9 cellular contexts compared by ENCODE assay signal in the genomic region with DNA sequence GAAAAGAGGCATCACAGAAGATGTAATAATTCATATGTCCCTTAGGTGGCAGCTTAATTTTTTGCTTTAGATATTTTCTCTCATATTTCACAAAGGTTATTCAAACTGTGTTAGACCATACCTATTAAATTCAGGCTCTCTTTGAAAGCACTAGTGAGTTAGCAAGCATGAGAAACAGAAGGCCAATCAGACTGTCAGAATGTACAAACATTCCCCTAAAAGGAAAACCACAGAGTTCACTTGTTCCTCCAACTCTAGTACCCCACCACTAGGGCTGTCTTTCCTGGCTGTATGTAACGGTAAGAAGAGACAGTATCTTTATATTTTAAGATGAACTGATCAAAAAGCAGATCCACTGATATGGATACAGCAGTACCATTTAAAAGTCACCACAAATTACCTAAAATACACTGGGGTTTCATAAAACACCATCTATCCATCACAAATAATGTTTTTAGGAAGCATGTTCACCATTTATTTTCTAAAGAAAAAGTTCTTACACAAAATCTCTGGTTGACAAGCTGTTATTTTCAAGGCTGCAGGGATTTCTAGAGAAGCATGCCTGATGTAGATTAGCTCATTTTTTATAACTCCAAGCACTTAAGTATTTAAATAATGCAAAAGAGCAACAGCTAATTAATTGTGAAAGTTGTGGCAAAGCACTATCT. TPM values are rescaled to one million over a fixed set of nuclear protein-coding genes. Genes with fewer than 3 reads are reported as not detected.
DNase-seq lines count a peak whose midpoint lies in the region; ATAC-seq, FAIRE-seq and TF ChIP-seq lines count a peak whose summit lies in the region.
"Had no signal": no experiment of that assay in that cellular context is flagged by ENCODE, and none has a peak within 500 bp of the region (broad histone marks: within the 10 kb centered on the region; RNA-seq: fewer than 3 reads in every experiment).

No MANE protein-coding gene starts in this region.

- intact Hi-C loops in endothelial cell of umbilical vein (cut with micrococcal nuclease) (loop anchor here (2.0 to 10.0 kb wide), 3 partner anchors 51 to 1741 kb away; no protein-coding TSS in a partner anchor), natural killer cell (cut with micrococcal nuclease) (loop anchor here (2.0 kb wide), 1 partner anchor 163 kb away; no protein-coding TSS in a partner anchor)

- peak overlapping the region; percentile 97 for H3K9ac ChIP-seq in endothelial cell of umbilical vein (replicated peaks; ENCODE audit: extremely low read depth, insufficient read depth, low read length)

- H3K9me1 ChIP-seq in endothelial cell of umbilical vein (replicated peaks; ENCODE audit: control insufficient read depth, extremely low read depth, insufficient read depth, low read length) = no peaks in the 10 kb centered on the region

- peak overlapping the region; percentile 94 for H3K4me2 ChIP-seq in endothelial cell of umbilical vein (ENCODE audit: insufficient read depth, low read length)

- peaks cover 10% of the 10 kb centered on the region for H3K27me3 Mint-ChIP-seq in T-helper 1 cell treated with Interleukin-12 subunit alpha and Interleukin-12 subunit beta and Interleukin-4 antibody, amounts not matched to agents 30 μg/mL and 1 μg/mL, for 36 hours (ENCODE audit: low read depth)
- H3K27me3 Mint-ChIP-seq in natural killer cell (ENCODE audit: low read depth in 2 of 2) = peaks cover 0 to 2% of the 10 kb centered on the region in 2 donors

- peak overlapping the region; percentile 100 for H3K4me3 Mint-ChIP-seq in T-helper 1 cell treated with Interleukin-12 subunit alpha and Interleukin-12 subunit beta and Interleukin-4 antibody, amounts not matched to agents 30 μg/mL and 1 μg/mL, for 36 hours
- H3K4me3 Mint-ChIP-seq in natural killer cell = peak overlapping the region; percentile 99

- CTCF ChIA-PET in endothelial cell of umbilical vein (lab: Charles Lee) = interaction anchor here (0.6 to 5.6 kb wide), 16 partner anchors 12 to 418 kb away, joined by 3 to 46 read pairs (median 4); a partner anchor contains a TSS

- H3K27me3 ChIP-seq in endothelial cell of umbilical vein (ENCODE audit: control insufficient read depth in 2 of 2, insufficient read depth in 2 of 2, low read length in 2 of 2) = no peaks in the 10 kb centered on the region

- peaks cover 27% of the 10 kb centered on the region for H3K36me3 Mint-ChIP-seq in T-helper 1 cell treated with Interleukin-12 subunit alpha and Interleukin-12 subunit beta and Interleukin-4 antibody, amounts not matched to agents 30 μg/mL and 1 μg/mL, for 36 hours (ENCODE audit: low read depth)
- H3K36me3 Mint-ChIP-seq in natural killer cell = peaks cover 3% of the 10 kb centered on the region

- peak overlapping the region; percentile 90 for H3K27ac Mint-ChIP-seq in T-helper 1 cell treated with Interleukin-12 subunit alpha and Interleukin-12 subunit beta and Interleukin-4 antibody, amounts not matched to agents 30 μg/mL and 1 μg/mL, for 36 hours
- peak overlapping the region; percentile 92 to 99 for H3K27ac Mint-ChIP-seq in natural killer cell

- H3K27ac ChIP-seq in endothelial cell of umbilical vein (ENCODE audit: insufficient read depth, low read depth, low read length) = peak overlapping the region; percentile 67

- peaks cover 4% of the 10 kb centered on the region for H4K20me1 ChIP-seq in endothelial cell of umbilical vein (replicated peaks; ENCODE audit: control insufficient read depth, extremely low read depth, insufficient read depth, low read length)

- no peak overlapping the region for H2AFZ ChIP-seq in endothelial cell of umbilical vein (ENCODE audit: low read depth, low read length)

- dilution Hi-C loops in endothelial cell of umbilical vein (cut with MboI; ENCODE audit: extremely low pct_ligation_motif_present, low sequenced_read_pairs) = no loop called here

- peak; percentile 67 for FAIRE-seq in endothelial cell of umbilical vein (lab: Jason Lieb, UNC)

- H3K4me1 Mint-ChIP-seq in T-helper 1 cell treated with Interleukin-12 subunit alpha and Interleukin-12 subunit beta and Interleukin-4 antibody, amounts not matched to agents 30 μg/mL and 1 μg/mL, for 36 hours (ENCODE audit: low read depth) = peaks cover 42% of the 10 kb centered on the region
- peaks cover 48 to 67% of the 10 kb centered on the region in 2 donors for H3K4me1 Mint-ChIP-seq in natural killer cell

- H3K4me1 ChIP-seq in endothelial cell of umbilical vein (ENCODE audit: control insufficient read depth, extremely low read depth, insufficient read depth, low read length) = peaks cover 36% of the 10 kb centered on the region

- peak; percentile 18 to 33 (median 22) for ATAC-seq in natural killer cell

- DNase-seq in A172 (ENCODE audit: low spot score) (peak; percentile 89), ELF-1 (ENCODE audit: low read depth, low spot score) (peak; percentile 27), H4 (ENCODE audit: low spot score) (peak; percentile 90), LoVo (ENCODE audit: low spot score) (peak; percentile 59), endothelial cell of umbilical vein (ENCODE audit: low read depth, low spot score) (peak; percentile 83), natural killer cell (no peak), ureter (ENCODE audit: low spot score) (no peak)

- BruUV-seq in endothelial cell of umbilical vein (replicated peaks; lab: Mats Ljungman, UMichigan) = TSS peak; percentile 93

- H3K9me3 Mint-ChIP-seq in T-helper 1 cell treated with Interleukin-12 subunit alpha and Interleukin-12 subunit beta and Interleukin-4 antibody, amounts not matched to agents 30 μg/mL and 1 μg/mL, for 36 hours = no peaks in the 10 kb centered on the region
- no peaks in the 10 kb centered on the region for H3K9me3 Mint-ChIP-seq in natural killer cell

- peak overlapping the region; percentile 93 to 100 (median 99) for H3K4me3 ChIP-seq in endothelial cell of umbilical vein (replicated peaks in 1 of 3; ENCODE audit: insufficient read depth in 1 of 3, low read depth in 1 of 3, low read length in 3 of 3)

- H3K79me2 ChIP-seq in endothelial cell of umbilical vein (ENCODE audit: control insufficient read depth, insufficient read depth, low read length) = peaks cover 59% of the 10 kb centered on the region

- TF ChIP-seq CTCF in endothelial cell of umbilical vein (IDR thresholded peaks at IDR 0.05; ENCODE audit: extremely low read depth in 1 of 2, insufficient read depth in 1 of 2, low read depth in 1 of 2, low read length in 2 of 2) (peak in 1 of 2 donors; percentile 47), natural killer cell (IDR thresholded peaks at IDR 0.05) (peak; percentile 70)

- H3K9me3 ChIP-seq in endothelial cell of umbilical vein (replicated peaks; ENCODE audit: control insufficient read depth, insufficient read depth, low read length) = no peaks in the 10 kb centered on the region

- POLR2A ChIA-PET in endothelial cell of umbilical vein (lab: Charles Lee) = no interaction called here

- peaks cover 5 to 20% of the 10 kb centered on the region in 2 experiments for H3K36me3 ChIP-seq in endothelial cell of umbilical vein (ENCODE audit: control insufficient read depth in 2 of 2, extremely low read depth in 1 of 2, insufficient read depth in 2 of 2, low read length in 2 of 2)

- TF ChIP-seq POLR2A in endothelial cell of umbilical vein (IDR thresholded peaks at IDR 0.05; ENCODE audit: low read depth, low read length) = peak; percentile 59

TF ChIP-seq in endothelial cell of umbilical vein, 7 proteins besides CTCF, POLR2A, EP300 and RAD21:
- peak; percentile 68 for TF ChIP-seq POLR2AphosphoS5 (IDR thresholded peaks at IDR 0.05; ENCODE audit: insufficient read depth, low read depth, low read length)
- no peak for TF ChIP-seq MYC (IDR thresholded peaks at IDR 0.05; ENCODE audit: low read depth, low read length)

RNA-seq across cellular contexts. Expression of a gene that starts 1.8 kb away (rescaled TPM):
- total RNA-seq in A172 (2014; rRNA removed; shearing (Covaris generic)) = 334 and 446 TPM in 2 replicates
- 118 and 158 TPM in 2 replicates for total RNA-seq in H4 (2014; rRNA removed; shearing (Covaris generic))
- total RNA-seq in endothelial cell of umbilical vein (185 and 190 TPM in 2 replicates), natural killer cell (100 to 1,000 TPM; 103 to 120 (median 113) TPM), ureter (77.7 TPM)
- polyA plus RNA-seq in endothelial cell of umbilical vein = 72.1 and 110 TPM in 2 replicates
- 142 TPM in 2 replicates for polyA plus RNA-seq in endothelial cell of umbilical vein (2011; cell fraction: cytosol; rRNA removed)
- polyA plus RNA-seq in endothelial cell of umbilical vein (2011; cell fraction: nucleus; rRNA removed) = 56.3 and 77.4 TPM in 2 replicates
- polyA plus RNA-seq in endothelial cell of umbilical vein (2012) = 250 and 281 TPM in 2 replicates
- polyA minus RNA-seq in endothelial cell of umbilical vein = 130 and 135 TPM in 2 replicates
- polyA minus RNA-seq in endothelial cell of umbilical vein (2011; cell fraction: cytosol; rRNA and poly(A)+ RNA removed) = 76.5 TPM
- 51.5 and 60.3 TPM in 2 replicates for polyA minus RNA-seq in endothelial cell of umbilical vein (2011; cell fraction: nucleus; rRNA and poly(A)+ RNA removed)

RNA-seq across cellular contexts. Expression of a gene that starts 19.3 kb away (rescaled TPM):
- not detected in 2 replicates for total RNA-seq in A172 (2014; rRNA removed; shearing (Covaris generic))
- not detected in 2 replicates for total RNA-seq in H4 (2014; rRNA removed; shearing (Covaris generic))
- total RNA-seq in endothelial cell of umbilical vein (not detected in 2 replicates), natural killer cell (not detected), ureter (not detected)
- polyA plus RNA-seq in endothelial cell of umbilical vein = not detected in 2 replicates
- not detected in 2 replicates for polyA plus RNA-seq in endothelial cell of umbilical vein (2011; cell fraction: cytosol; rRNA removed)
- not detected in 2 replicates for polyA plus RNA-seq in endothelial cell of umbilical vein (2011; cell fraction: nucleus; rRNA removed)
- not detected in 2 replicates for polyA plus RNA-seq in endothelial cell of umbilical vein (2012)
- not detected in 2 replicates for polyA minus RNA-seq in endothelial cell of umbilical vein
- not detected for polyA minus RNA-seq in endothelial cell of umbilical vein (2011; cell fraction: cytosol; rRNA and poly(A)+ RNA removed)
- not detected in 2 replicates for polyA minus RNA-seq in endothelial cell of umbilical vein (2011; cell fraction: nucleus; rRNA and poly(A)+ RNA removed)
- total RNA-seq: activated CD8-positive, alpha-beta memory T cell treated with anti-CD3 and anti-CD28 coated beads for 36 hours had no signal

RNA-seq across cellular contexts. Expression of a gene that starts 43.6 kb away (rescaled TPM):
- total RNA-seq in A172 (2014; rRNA removed; shearing (Covaris generic)) = 2.7 and 5.8 TPM in 2 replicates
- 4.1 and 10.2 TPM in 2 replicates for total RNA-seq in H4 (2014; rRNA removed; shearing (Covaris generic))
- total RNA-seq in endothelial cell of umbilical vein (not detected in 2 replicates), natural killer cell (10 to 100 TPM; 10.4 to 21.7 (median 14.8) TPM), ureter (3.8 TPM)
- polyA plus RNA-seq in endothelial cell of umbilical vein = 0.03 TPM in 1 of 2 replicates, not detected in the other
- not detected in 2 replicates for polyA plus RNA-seq in endothelial cell of umbilical vein (2011; cell fraction: cytosol; rRNA removed)
- polyA plus RNA-seq in endothelial cell of umbilical vein (2011; cell fraction: nucleus; rRNA removed) = 0.07 and 0.67 TPM in 2 replicates
- not detected in 2 replicates for polyA plus RNA-seq in endothelial cell of umbilical vein (2012)
- not detected in 2 replicates for polyA minus RNA-seq in endothelial cell of umbilical vein
- not detected for polyA minus RNA-seq in endothelial cell of umbilical vein (2011; cell fraction: cytosol; rRNA and poly(A)+ RNA removed)
- not detected in 2 replicates for polyA minus RNA-seq in endothelial cell of umbilical vein (2011; cell fraction: nucleus; rRNA and poly(A)+ RNA removed)

Comparison
In these comparisons a context has a peak if more than half of its experiments do, and no peak if none do; other contexts are left out.
1. DNase-seq: peak in A172 (single experiment), ELF-1 (single experiment), H4 (single experiment), LoVo (single experiment) and endothelial cell of umbilical vein (single experiment); none in natural killer cell (single experiment) and ureter (single experiment).